Comparison of ENCODE assay signal across 29 cellular contexts in genomic region chr9:115855458-115856133, GRCh38.
DNase-seq lines count a peak whose midpoint lies in the region; ATAC-seq and TF ChIP-seq lines count a peak whose summit lies in the region.
"Had no signal": no experiment of that assay in that cellular context is flagged by ENCODE, and none has a peak within 500 bp of the region (broad histone marks: within the 10 kb centered on the region; RNA-seq: fewer than 3 reads in every experiment).

No MANE protein-coding gene starts in this region.

- H3K36me3 ChIP-seq in SJSA1: no peaks in the 10 kb centered on the region
- H3K36me3 ChIP-seq in neuronal stem cell (replicated peaks in 1 of 2; ENCODE audit: control insufficient read depth in 2 of 2, insufficient read depth in 2 of 2, low read length in 2 of 2): no peaks in the 10 kb centered on the region
- H3K36me3 ChIP-seq: Peyer's patch, right atrium auricular region, WERI-Rb-1 had no signal

- no peak overlapping the region for H4K8ac ChIP-seq in neuronal stem cell (ENCODE audit: low read depth, low read length)

- H3K4me2 ChIP-seq in neuronal stem cell (ENCODE audit: insufficient read depth, low read length, poor library complexity, severe bottlenecking): no peak overlapping the region
- H3K4me2 ChIP-seq: hepatocyte, KMS-11 had no signal

- H3K4me3 ChIP-seq in SJSA1 (no peak overlapping the region), fibroblast of pulmonary artery (replicated peaks; ENCODE audit: low read depth, low read length) (no peak overlapping the region), neuronal stem cell (ENCODE audit: low read length in 2 of 2) (no peak overlapping the region)
- H3K4me3 ChIP-seq: hepatocyte, Peyer's patch, right atrium auricular region, testis had no signal

- DNase-seq in ELR (ENCODE audit: low read depth) (peak; percentile 37), SJSA1 (ENCODE audit: low read depth in 1 of 2, low spot score in 2 of 2) (peak in 1 of 2 experiments; percentile 21), fibroblast of pulmonary artery (ENCODE audit: low read depth) (peak; percentile 13), neuronal stem cell (ENCODE audit: low spot score) (peak; percentile 41), CD14-positive monocyte (ENCODE audit: low spot score) (no peak)
- DNase-seq in activated naive CD8-positive, alpha-beta T cell treated with anti-CD3 and anti-CD28 coated beads, Interleukin-2, amount 50 U/mL, for 24 hours: no peak
- DNase-seq in T-helper 2 cell treated with Interferon-gamma antibody and Interleukin-4, amounts not matched to agents 5 μg/mL and 100 μg/mL, for 36 hours (ENCODE audit: low spot score): no peak
- DNase-seq: activated CD4-positive, alpha-beta T cell treated with anti-CD3 and anti-CD28 coated beads, Interleukin-2, amount 50 U/mL, for 1 hour; activated naive CD8-positive, alpha-beta T cell treated with anti-CD3 and anti-CD28 coated beads for 36 hours; CD4-positive, alpha-beta T cell; effector CD8-positive, alpha-beta T cell; foreskin keratinocyte; GDM1; kidney; MV-4-11; NCI-H2171; NCI-H524 treated with DMSO at 0.1 percent for 48 hours; Peyer's patch; stimulated activated CD4-positive, alpha-beta T cell treated with anti-CD3 and anti-CD28 coated beads, Interleukin-4, amount 100 ng/mL, for 1 hour; stimulated activated naive CD4-positive, alpha-beta T cell; testis; WERI-Rb-1 had no signal

- H3K4me1 Mint-ChIP-seq in activated naive CD8-positive, alpha-beta T cell treated with anti-CD3 and anti-CD28 coated beads, Interleukin-2, amount 50 U/mL, for 24 hours: no peaks in the 10 kb centered on the region
- H3K4me1 Mint-ChIP-seq in CD14-positive monocyte: no peaks in the 10 kb centered on the region
- H3K4me1 Mint-ChIP-seq in T-helper 2 cell treated with Interferon-gamma antibody and Interleukin-4, amounts not matched to agents 5 μg/mL and 100 μg/mL, for 36 hours (ENCODE audit: low read depth): no peaks in the 10 kb centered on the region
- H3K4me1 Mint-ChIP-seq: activated naive CD8-positive, alpha-beta T cell treated with anti-CD3 and anti-CD28 coated beads for 36 hours; brain; nephron had no signal

- H2BK120ac ChIP-seq in neuronal stem cell (ENCODE audit: low read depth, low read length): no peak overlapping the region

- H2BK5ac ChIP-seq in neuronal stem cell (ENCODE audit: low read length): no peak overlapping the region

- no peak overlapping the region for H3K9ac ChIP-seq in neuronal stem cell (ENCODE audit: low read depth, low read length, poor library complexity)
- H3K9ac ChIP-seq: KMS-11, parathyroid adenoma had no signal

- no peak for TF ChIP-seq CTCF in fibroblast of pulmonary artery (IDR thresholded peaks at IDR 0.05; ENCODE audit: low read length, missing control alignments)
- TF ChIP-seq CTCF in CD14-positive monocyte (IDR thresholded peaks at IDR 0.05): no peak

- no peaks in the 10 kb centered on the region for H3K36me3 Mint-ChIP-seq in activated naive CD8-positive, alpha-beta T cell treated with anti-CD3 and anti-CD28 coated beads, Interleukin-2, amount 50 U/mL, for 24 hours (ENCODE audit: low read depth)
- no peaks in the 10 kb centered on the region for H3K36me3 Mint-ChIP-seq in CD14-positive monocyte
- no peaks in the 10 kb centered on the region for H3K36me3 Mint-ChIP-seq in T-helper 2 cell treated with Interferon-gamma antibody and Interleukin-4, amounts not matched to agents 5 μg/mL and 100 μg/mL, for 36 hours (ENCODE audit: low read depth)
- H3K36me3 Mint-ChIP-seq: activated naive CD8-positive, alpha-beta T cell treated with anti-CD3 and anti-CD28 coated beads for 36 hours; brain had no signal

- no peak overlapping the region for H2BK15ac ChIP-seq in neuronal stem cell (ENCODE audit: low read length)

- ATAC-seq in activated naive CD8-positive, alpha-beta T cell treated with anti-CD3 and anti-CD28 coated beads, Interleukin-2, amount 50 U/mL, for 24 hours: no peak
- ATAC-seq: foreskin keratinocyte had no signal

- H3K27ac ChIP-seq in SJSA1 (peak overlapping the region; percentile 7; the same call in 1 of the 2 replicates), neuronal stem cell (replicated peaks; ENCODE audit: low read length) (peak overlapping the region; percentile 34)
- H3K27ac ChIP-seq: foreskin keratinocyte, hepatocyte, KMS-11, parathyroid adenoma, Peyer's patch, right atrium auricular region, testis, WERI-Rb-1 had no signal

- no peaks in the 10 kb centered on the region for H3K9me3 Mint-ChIP-seq in activated naive CD8-positive, alpha-beta T cell treated with anti-CD3 and anti-CD28 coated beads, Interleukin-2, amount 50 U/mL, for 24 hours
- peaks cover 0 to 5% (median 2%) of the 10 kb centered on the region in 7 donors for H3K9me3 Mint-ChIP-seq in CD14-positive monocyte
- no peaks in the 10 kb centered on the region for H3K9me3 Mint-ChIP-seq in T-helper 2 cell treated with Interferon-gamma antibody and Interleukin-4, amounts not matched to agents 5 μg/mL and 100 μg/mL, for 36 hours
- H3K9me3 Mint-ChIP-seq: activated naive CD8-positive, alpha-beta T cell treated with anti-CD3 and anti-CD28 coated beads for 36 hours; activated T-helper 2 cell treated with anti-CD3 and anti-CD28 coated beads, Interferon-gamma antibody, Interleukin-2, Interleukin-4, amounts not matched to agents 10 μg/mL and 5 μg/mL and 100 μg/mL, durations not matched to agents 14 hours and 24 hours and 36 hours; nephron had no signal

- H2BK12ac ChIP-seq in neuronal stem cell (ENCODE audit: low read length): no peak overlapping the region

- H2AFZ ChIP-seq in neuronal stem cell (ENCODE audit: low read length): no peak overlapping the region
- H2AFZ ChIP-seq: hepatocyte, parathyroid adenoma had no signal

- no peak overlapping the region for H4K91ac ChIP-seq in neuronal stem cell (ENCODE audit: low read depth, low read length, poor library complexity)

- H3K4me3 Mint-ChIP-seq in activated naive CD8-positive, alpha-beta T cell treated with anti-CD3 and anti-CD28 coated beads, Interleukin-2, amount 50 U/mL, for 24 hours: no peak overlapping the region
- H3K4me3 Mint-ChIP-seq in CD14-positive monocyte: no peak overlapping the region
- H3K4me3 Mint-ChIP-seq in T-helper 2 cell treated with Interferon-gamma antibody and Interleukin-4, amounts not matched to agents 5 μg/mL and 100 μg/mL, for 36 hours: no peak overlapping the region
- H3K4me3 Mint-ChIP-seq: activated naive CD8-positive, alpha-beta T cell treated with anti-CD3 and anti-CD28 coated beads for 36 hours; brain; CD4-positive, alpha-beta T cell; nephron had no signal

- peaks cover 4% of the 10 kb centered on the region for H3K27me3 Mint-ChIP-seq in activated naive CD8-positive, alpha-beta T cell treated with anti-CD3 and anti-CD28 coated beads, Interleukin-2, amount 50 U/mL, for 24 hours
- H3K27me3 Mint-ChIP-seq in CD14-positive monocyte (ENCODE audit: low read depth in 3 of 3): no peaks in the 10 kb centered on the region
- H3K27me3 Mint-ChIP-seq in T-helper 2 cell treated with Interferon-gamma antibody and Interleukin-4, amounts not matched to agents 5 μg/mL and 100 μg/mL, for 36 hours (ENCODE audit: low read depth): no peaks in the 10 kb centered on the region
- H3K27me3 Mint-ChIP-seq: activated naive CD8-positive, alpha-beta T cell treated with anti-CD3 and anti-CD28 coated beads for 36 hours; CD4-positive, alpha-beta T cell had no signal

- H2AK5ac ChIP-seq in neuronal stem cell (ENCODE audit: low read depth, low read length): no peak overlapping the region

- no peak overlapping the region for H3K14ac ChIP-seq in neuronal stem cell (ENCODE audit: low read length)

- peaks cover 16% of the 10 kb centered on the region for H3K4me1 ChIP-seq in SJSA1 (replicated peaks)
- peaks cover 0 to 7% of the 10 kb centered on the region in 2 donors for H3K4me1 ChIP-seq in neuronal stem cell (ENCODE audit: control insufficient read depth in 2 of 2, insufficient read depth in 1 of 2, low read depth in 1 of 2, low read length in 2 of 2)
- H3K4me1 ChIP-seq: foreskin keratinocyte, parathyroid adenoma, Peyer's patch, right atrium auricular region, testis had no signal

- H3K18ac ChIP-seq in neuronal stem cell (ENCODE audit: low read length): no peak overlapping the region

- no peaks in the 10 kb centered on the region for H3K27me3 ChIP-seq in SJSA1 (replicated peaks)
- H3K27me3 ChIP-seq in neuronal stem cell (ENCODE audit: control insufficient read depth in 3 of 3, insufficient read depth in 3 of 3, low read depth in 1 of 3, low read length in 3 of 3): no peaks in the 10 kb centered on the region
- H3K27me3 ChIP-seq: foreskin keratinocyte, hepatocyte, Peyer's patch, right atrium auricular region, testis had no signal

- H3K9me3 ChIP-seq in SJSA1 (replicated peaks) (no peaks in the 10 kb centered on the region), neuronal stem cell (replicated peaks in 1 of 2; ENCODE audit: control insufficient read depth in 2 of 2, insufficient read depth in 1 of 2, low read depth in 1 of 2, low read length in 2 of 2) (no peaks in the 10 kb centered on the region)
- H3K9me3 ChIP-seq: Peyer's patch, right atrium auricular region, testis had no signal

- no peak overlapping the region for H3K23ac ChIP-seq in neuronal stem cell (ENCODE audit: low read depth, low read length, poor library complexity)

- no peak overlapping the region for H3K4ac ChIP-seq in neuronal stem cell (ENCODE audit: low read length)

- intact Hi-C loops in CD14-positive monocyte (cut with micrococcal nuclease): no loop called here

- H3K27ac Mint-ChIP-seq in activated naive CD8-positive, alpha-beta T cell treated with anti-CD3 and anti-CD28 coated beads, Interleukin-2, amount 50 U/mL, for 24 hours: no peak overlapping the region
- H3K27ac Mint-ChIP-seq in CD14-positive monocyte: no peak overlapping the region
- H3K27ac Mint-ChIP-seq in T-helper 2 cell treated with Interferon-gamma antibody and Interleukin-4, amounts not matched to agents 5 μg/mL and 100 μg/mL, for 36 hours: no peak overlapping the region
- H3K27ac Mint-ChIP-seq: activated naive CD8-positive, alpha-beta T cell treated with anti-CD3 and anti-CD28 coated beads for 36 hours; activated T-helper 2 cell treated with anti-CD3 and anti-CD28 coated beads, Interferon-gamma antibody, Interleukin-2, Interleukin-4, amounts not matched to agents 10 μg/mL and 5 μg/mL and 100 μg/mL, durations not matched to agents 14 hours and 24 hours and 36 hours; brain; CD4-positive, alpha-beta T cell; nephron had no signal

- H3K79me1 ChIP-seq in neuronal stem cell (ENCODE audit: low read depth, low read length): no peaks in the 10 kb centered on the region

Comparison
In these comparisons a context has a peak if more than half of its experiments do, and no peak if none do; other contexts are left out.
1. DNase-seq: peak in ELR (single experiment), fibroblast of pulmonary artery (single experiment) and neuronal stem cell (single experiment); none in activated naive CD8-positive, alpha-beta T cell treated with anti-CD3 and anti-CD28 coated beads, Interleukin-2, amount 50 U/mL, for 24 hours (single experiment), CD14-positive monocyte (single experiment) and T-helper 2 cell treated with Interferon-gamma antibody and Interleukin-4, amounts not matched to agents 5 μg/mL and 100 μg/mL, for 36 hours (single experiment).